8 cellular contexts compared by ENCODE assay signal in the genomic region with DNA sequence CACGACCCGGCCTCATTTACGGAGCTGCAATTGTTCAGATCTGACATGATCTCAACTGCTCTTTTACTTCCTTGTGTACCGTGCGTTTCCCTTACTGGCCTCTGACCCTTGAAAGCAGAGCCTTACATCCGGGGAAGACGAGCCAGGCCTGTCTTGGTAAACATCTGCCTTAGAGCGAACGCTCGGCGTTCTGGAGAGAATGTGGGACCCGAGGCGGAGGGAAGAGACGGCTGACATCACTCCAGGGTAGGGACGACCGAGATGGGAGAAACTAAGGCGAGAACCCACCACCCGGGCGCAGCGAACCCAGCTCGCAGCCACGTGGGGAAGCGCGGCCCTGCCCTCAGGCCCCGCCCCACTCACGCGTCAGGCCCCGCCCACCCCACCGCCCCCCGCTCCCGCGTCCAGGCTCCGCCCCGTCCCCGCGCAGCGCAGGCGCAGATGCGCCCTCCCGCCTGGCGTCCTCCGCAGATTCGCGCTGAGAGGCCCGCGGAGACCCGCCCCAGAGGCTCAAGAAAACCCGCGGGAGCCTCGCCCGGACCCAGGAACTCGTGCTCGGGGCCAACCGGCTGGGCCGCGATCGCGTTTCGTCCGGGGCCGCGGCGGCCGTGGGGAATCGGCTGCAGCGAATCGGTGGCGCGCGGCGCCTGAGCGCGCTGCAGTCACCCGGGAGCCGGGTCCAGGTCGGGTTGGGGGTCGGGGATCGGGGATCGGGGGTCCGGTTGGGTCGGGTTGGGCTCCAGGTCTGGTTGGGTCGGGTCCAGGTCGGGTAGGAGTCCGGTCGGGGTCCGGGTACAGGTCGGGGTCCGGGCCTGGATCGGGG. TPM values are rescaled to one million over a fixed set of nuclear protein-coding genes. Genes with fewer than 3 reads are reported as not detected.
DNase-seq lines count a peak whose midpoint lies in the region; ATAC-seq, FAIRE-seq and TF ChIP-seq lines count a peak whose summit lies in the region.

A gene (plus strand): TSS at position 438 of the 823 bp plus-strand sequence. CDS start 922 bp downstream, outside the sequence.

- peak within 1 kb of the TSS; percentile 76 for H3K4me3 ChIP-seq in Loucy (ENCODE audit: low read length, poor library complexity, severe bottlenecking)
- H3K4me3 ChIP-seq in pancreas: peak within 1 kb of the TSS; percentile 37 to 79 (median 73)
- H3K4me3 ChIP-seq in thymus (ENCODE audit: low read length): peak within 1 kb of the TSS; percentile 93

- H3K9me3 ChIP-seq in Loucy (ENCODE audit: insufficient read depth, low read depth, low read length) (no peaks in the 10 kb centered on the region), pancreas (no peaks in the 10 kb centered on the region), thymus (ENCODE audit: control insufficient read depth) (no peaks in the 10 kb centered on the region)

- H3K4me2 ChIP-seq in Loucy (ENCODE audit: low read depth, low read length, poor library complexity, severe bottlenecking): peak within 1 kb of the TSS; percentile 94

- FAIRE-seq in D721Med (lab: Jason Lieb, UNC) (no peak), pancreas (lab: Jason Lieb, UNC) (no peak)

- H3K9ac ChIP-seq in Loucy (ENCODE audit: low read depth, low read length, poor library complexity, severe bottlenecking): peak within 1 kb of the TSS; percentile 84

- H3K4me1 ChIP-seq in Loucy (ENCODE audit: insufficient read depth, low read length, poor library complexity, severe bottlenecking) (peaks cover 5% of the 10 kb centered on the region), pancreas (peaks cover 6 to 12% (median 10%) of the 10 kb centered on the region in 3 donors), thymus (ENCODE audit: control insufficient read depth, insufficient read depth, low read length) (peaks cover 16% of the 10 kb centered on the region)

- no peaks in the 10 kb centered on the region for H3K9me2 ChIP-seq in Loucy (replicated peaks; ENCODE audit: low read depth, low read length)

- TF ChIP-seq CTCF in D721Med (IDR thresholded peaks at IDR 0.05; ENCODE audit: insufficient read depth, missing control alignments): no peak
- no peak for TF ChIP-seq CTCF in Loucy (conservative IDR thresholded peaks at IDR 0.05; ENCODE audit: low read length)
- no peak for TF ChIP-seq CTCF in pancreas (IDR thresholded peaks at IDR 0.05)

- peak; percentile 86 for DNase-seq in D721Med (ENCODE audit: insufficient read length, low spot score)
- DNase-seq in T follicular helper cell (ENCODE audit: low read depth): peak; percentile 80
- DNase-seq in activated naive CD8-positive, alpha-beta T cell treated with anti-CD3 and anti-CD28 coated beads, Interleukin-2, amount 50 U/mL, for 16 hours (ENCODE audit: low read depth, low spot score): peak; percentile 57
- DNase-seq in Right ventricle myocardium inferior (ENCODE audit: missing footprints): peak; percentile 90
- peak; percentile 63 to 96 (median 86) for DNase-seq in pancreas

- no peaks in the 10 kb centered on the region for H3K36me3 ChIP-seq in Loucy (ENCODE audit: insufficient read depth, low read length)
- no peaks in the 10 kb centered on the region for H3K36me3 ChIP-seq in pancreas
- peaks cover 31% of the 10 kb centered on the region for H3K36me3 ChIP-seq in thymus (ENCODE audit: control insufficient read depth, insufficient read depth)

- 1% methylated on average over 66 to 89 of the region's 89 CpGs for WGBS in pancreas, 2 donors
- WGBS in thymus: 2% methylated on average over 89 of the region's 89 CpGs

- H3K27ac ChIP-seq in pancreas (peak within 1 kb of the TSS; percentile 69 to 83 (median 80)), thymus (ENCODE audit: low read depth) (peak within 1 kb of the TSS; percentile 93)

- peaks cover 23% of the 10 kb centered on the region for H3K79me2 ChIP-seq in Loucy (ENCODE audit: insufficient read depth, low read length)

- peak within 1 kb of the TSS; percentile 94 for H2AFZ ChIP-seq in Loucy (ENCODE audit: low read length)

- intact Hi-C loops in Right ventricle myocardium inferior (cut with DNase I): loop anchor here (1.0 to 5.0 kb wide), 3 partner anchors 54 to 213 kb away; a partner anchor contains a TSS
- intact Hi-C loops in pancreas (cut with DNase I): no loop called here

- H3F3A ChIP-seq in Loucy (ENCODE audit: low read depth): no peaks in the 10 kb centered on the region

- H3K27me3 ChIP-seq in Loucy (ENCODE audit: insufficient read depth, low read length, poor library complexity, severe bottlenecking) (no peaks in the 10 kb centered on the region), pancreas (no peaks in the 10 kb centered on the region), thymus (ENCODE audit: control insufficient read depth, insufficient read depth) (no peaks in the 10 kb centered on the region)

- peak; percentile 40 for ATAC-seq in GM21619 (IDR thresholded peaks at IDR 0.05; ENCODE audit: unreplicated experiment)
- ATAC-seq in Right ventricle myocardium inferior: peak; percentile 88
- ATAC-seq in pancreas: peak; percentile 95 to 98 (median 98)

- H4K20me1 ChIP-seq in Loucy (ENCODE audit: insufficient read depth, low read length, poor library complexity, severe bottlenecking): no peaks in the 10 kb centered on the region

RNA-seq across cellular contexts. Expression of the gene that starts here (rescaled TPM):
- total RNA-seq in Right ventricle myocardium inferior (18.9 TPM), pancreas (10 to 100 TPM; 11.7 to 22.9 (median 17.5) TPM)
- polyA plus RNA-seq in pancreas (10 to 100 TPM; 65.9 to 98.7 TPM), thymus (97.4 TPM)

Comparison
In these comparisons a context has a peak if more than half of its experiments do, and no peak if none do; other contexts are left out.
1. Peak in every context shown above with its lines: DNase-seq, ATAC-seq, H3K4me3 ChIP-seq and H3K27ac ChIP-seq.
2. ATAC-seq: peak in every context shown above with its lines; median percentile 98 in pancreas; 88 in Right ventricle myocardium inferior; 40 in GM21619.